In the genomic region with DNA sequence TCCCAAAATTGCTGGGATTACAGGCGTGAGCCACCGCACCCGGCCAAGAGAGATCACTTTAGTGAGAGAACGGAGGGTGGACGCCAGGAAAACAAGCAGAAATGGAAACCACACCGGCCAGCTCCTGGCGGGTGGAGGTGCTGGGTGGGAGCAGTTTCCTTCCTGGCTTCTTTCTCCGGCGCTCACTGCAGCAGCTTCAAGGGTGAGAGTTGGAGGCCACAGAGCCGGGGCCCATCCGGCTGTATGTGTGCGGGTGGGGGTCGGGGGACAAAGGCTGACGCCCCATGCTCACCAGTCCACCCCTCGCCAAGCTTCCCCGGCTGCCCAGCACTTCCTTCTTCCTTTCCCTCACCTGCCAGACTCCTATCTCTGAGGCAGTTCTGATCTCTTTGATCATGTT, we compare ENCODE assay signal across 26 cellular contexts. TPM values are rescaled to one million over a fixed set of nuclear protein-coding genes. Genes with fewer than 3 reads are reported as not detected.
"Had no signal": no experiment of that assay in that cellular context is flagged by ENCODE, and none has a peak within 500 bp of the region (broad histone marks: within the 10 kb centered on the region; RNA-seq: fewer than 3 reads in every experiment).

No MANE protein-coding gene starts in this region.

- H3K4me3 ChIP-seq: colonic mucosa, dorsolateral prefrontal cortex, esophagus squamous epithelium, gastrocnemius medialis, testis, uterus had no signal

- H3K9me3 Mint-ChIP-seq: activated B cell treated with CpG ODN at 0.5 μM for 24 hours; activated naive CD4-positive, alpha-beta T cell treated with anti-CD3 and anti-CD28 coated beads, Interleukin-2, amount 50 U/mL, for 72 hours; activated T-cell treated with anti-CD3 and anti-CD28 coated beads, Interleukin-2, amount 50 U/mL, for 4 hours; activated T-helper 2 cell treated with anti-CD3 and anti-CD28 coated beads, Interferon-gamma antibody, Interleukin-2, Interleukin-4, amounts not matched to agents 10 μg/mL and 5 μg/mL and 100 μg/mL, durations not matched to agents 14 hours and 24 hours and 36 hours; memory B cell had no signal

- H3K27me3 ChIP-seq: testis, uterus had no signal

- H3K36me3 ChIP-seq: colonic mucosa, esophagus squamous epithelium, gastrocnemius medialis, uterus had no signal

- ATAC-seq: activated CD4-positive, alpha-beta T cell treated with anti-CD3 and anti-CD28 coated beads for 36 hours; activated naive CD4-positive, alpha-beta T cell treated with anti-CD3 and anti-CD28 coated beads, Interleukin-2, amount 50 U/mL, for 72 hours; activated T-cell treated with anti-CD3 and anti-CD28 coated beads, Interleukin-2, amount 50 U/mL, for 4 hours; gastrocnemius medialis had no signal

- H3K4me3 Mint-ChIP-seq: activated B cell treated with CpG ODN at 0.5 μM for 24 hours; activated CD4-positive, alpha-beta T cell treated with anti-CD3 and anti-CD28 coated beads for 36 hours; activated T-cell treated with anti-CD3 and anti-CD28 coated beads, Interleukin-2, amount 50 U/mL, for 4 hours; endodermal cell; memory B cell had no signal

- H3K36me3 Mint-ChIP-seq: memory B cell had no signal

- H3K27ac Mint-ChIP-seq: activated B cell treated with CpG ODN at 0.5 μM for 24 hours; activated CD4-positive, alpha-beta T cell treated with anti-CD3 and anti-CD28 coated beads for 36 hours; activated naive CD4-positive, alpha-beta T cell treated with anti-CD3 and anti-CD28 coated beads, Interleukin-2, amount 50 U/mL, for 72 hours; activated T-helper 2 cell treated with anti-CD3 and anti-CD28 coated beads, Interferon-gamma antibody, Interleukin-2, Interleukin-4, amounts not matched to agents 10 μg/mL and 5 μg/mL and 100 μg/mL, durations not matched to agents 14 hours and 24 hours and 36 hours; endodermal cell; memory B cell had no signal

- DNase-seq: activated B cell treated with CpG ODN at 0.5 μM for 24 hours; activated CD4-positive, alpha-beta T cell treated with anti-CD3 and anti-CD28 coated beads for 36 hours; activated CD8-positive, alpha-beta memory T cell treated with anti-CD3 and anti-CD28 coated beads, Interleukin-2, amount 50 U/mL, for 48 hours; activated T-cell treated with anti-CD3 and anti-CD28 coated beads, Interleukin-2, amount 50 U/mL, for 4 hours; colonic mucosa; endodermal cell; esophagus squamous epithelium; gastrocnemius medialis; hippocampal formation; SK-N-SH; stimulated activated CD4-positive, alpha-beta T cell treated with anti-CD3 and anti-CD28 coated beads, Interleukin-2, amount 100 ng/mL, for 48 hours; stimulated activated CD8-positive, alpha-beta memory T cell treated with anti-CD3 and anti-CD28 coated beads, Interleukin-4, amount 100 ng/mL, for 48 hours; stimulated activated naive CD4-positive, alpha-beta T cell; T-helper 9 cell; testis; trophoblast cell; uterus had no signal

RNA-seq across cellular contexts. Expression of a gene that starts 13.5 kb away (rescaled TPM):
- total RNA-seq: activated B cell treated with CpG ODN at 0.5 μM for 24 hours; activated CD4-positive, alpha-beta T cell treated with anti-CD3 and anti-CD28 coated beads for 36 hours; activated naive CD4-positive, alpha-beta T cell treated with anti-CD3 and anti-CD28 coated beads, Interleukin-2, amount 50 U/mL, for 72 hours; activated T-cell treated with anti-CD3 and anti-CD28 coated beads, Interleukin-2, amount 50 U/mL, for 4 hours; activated T-helper 2 cell treated with anti-CD3 and anti-CD28 coated beads, Interferon-gamma antibody, Interleukin-2, Interleukin-4, amounts not matched to agents 10 μg/mL and 5 μg/mL and 100 μg/mL, durations not matched to agents 14 hours and 24 hours and 36 hours; astrocyte; colonic mucosa; esophagus squamous epithelium; gastrocnemius medialis; lower leg skin; omental fat pad; posterior vena cava; renal cortical epithelial cell; uterus had no signal

RNA-seq across cellular contexts. Expression of a gene that starts 22.8 kb away (rescaled TPM):
- total RNA-seq: activated B cell treated with CpG ODN at 0.5 μM for 24 hours; activated CD4-positive, alpha-beta T cell treated with anti-CD3 and anti-CD28 coated beads for 36 hours; activated T-cell treated with anti-CD3 and anti-CD28 coated beads, Interleukin-2, amount 50 U/mL, for 4 hours; activated T-helper 2 cell treated with anti-CD3 and anti-CD28 coated beads, Interferon-gamma antibody, Interleukin-2, Interleukin-4, amounts not matched to agents 10 μg/mL and 5 μg/mL and 100 μg/mL, durations not matched to agents 14 hours and 24 hours and 36 hours; astrocyte; endodermal cell; esophagus squamous epithelium; renal cortical epithelial cell had no signal
